9 cellular contexts compared by ENCODE assay signal in genomic region chrX:2967998-2968909, GRCh38. TPM values are rescaled to one million over a fixed set of nuclear protein-coding genes. Genes with fewer than 3 reads are reported as not detected.
A peak's percentile ranks its signal among the peaks of the same experiment; 100 is the strongest.
DNase-seq lines count a peak whose midpoint lies in the region; ATAC-seq, FAIRE-seq and TF ChIP-seq lines count a peak whose summit lies in the region.
"Had no signal": no experiment of that assay in that cellular context is flagged by ENCODE, and none has a peak within 500 bp of the region (broad histone marks: within the 10 kb centered on the region; RNA-seq: fewer than 3 reads in every experiment).

No MANE protein-coding gene starts in this region.

- ATAC-seq in HG03442 (IDR thresholded peaks at IDR 0.05; ENCODE audit: unreplicated experiment) (peak; percentile 63), K562 (peak; percentile 87)

- in situ Hi-C loops in K562 (cut with MboI): no loop called here

- DNase-seq in K562 (ENCODE audit: extremely low read depth in 1 of 4, low spot score in 3 of 4) (peak in 1 of 4 experiments; percentile 33), mesothelial cell of epicardium (ENCODE audit: low spot score in 2 of 2, unreplicated experiment in 2 of 2) (no peak), type B pancreatic cell (ENCODE audit: extremely low spot score, unreplicated experiment) (no peak), HK-2 (ENCODE audit: unreplicated experiment) (no peak), sigmoid colon (no peak), activated gamma-delta T cell (lab: John Stamatoyannopoulos, UW) (no peak)

- H3K9me3 ChIP-seq in BLaER1 (peaks cover 14% of the 10 kb centered on the region), K562 (replicated peaks; ENCODE audit: control insufficient read depth, insufficient read depth, low read depth, low read length) (no peaks in the 10 kb centered on the region), sigmoid colon (no peaks in the 10 kb centered on the region)

- FAIRE-seq in K562 (lab: Jason Lieb, UNC): no peak

- peaks cover 13% of the 10 kb centered on the region for H3K4me1 Mint-ChIP-seq in mesothelial cell of epicardium
- H3K4me1 Mint-ChIP-seq in type B pancreatic cell (ENCODE audit: unreplicated experiment): peaks cover 21% of the 10 kb centered on the region

- no peak overlapping the region for H3K4me3 Mint-ChIP-seq in mesothelial cell of epicardium
- H3K4me3 Mint-ChIP-seq in type B pancreatic cell: peak overlapping the region; percentile 68

- H3K36me3 ChIP-seq in BLaER1 (no peaks in the 10 kb centered on the region), K562 (ENCODE audit: control insufficient read depth, insufficient read depth, low read length) (no peaks in the 10 kb centered on the region), sigmoid colon (no peaks in the 10 kb centered on the region)

- TF ChIP-seq POLR2A in K562 (conservative IDR thresholded peaks at IDR 0.05) (no peak), sigmoid colon (IDR thresholded peaks at IDR 0.05) (no peak)

- H3K36me3 Mint-ChIP-seq in mesothelial cell of epicardium (peaks cover 2% of the 10 kb centered on the region), type B pancreatic cell (no peaks in the 10 kb centered on the region)

- peaks cover 14% of the 10 kb centered on the region for H3K9me3 Mint-ChIP-seq in mesothelial cell of epicardium
- H3K9me3 Mint-ChIP-seq in type B pancreatic cell: no peaks in the 10 kb centered on the region

- BruUV-seq in K562 (replicated peaks; lab: Mats Ljungman, UMichigan): no TSS peak

- TF ChIP-seq RAD21 in K562 (CRISPR knock-in tag; conservative IDR thresholded peaks at IDR 0.05 in 1 of 2, IDR thresholded peaks at IDR 0.05 in 1 of 2): peak; percentile 23 to 56; a peak in 2 of 4 replicates

- H3K9ac ChIP-seq in BLaER1 (peak overlapping the region; percentile 69), K562 (ENCODE audit: insufficient read depth in 1 of 2, low read depth in 2 of 2, low read length in 2 of 2) (no peak overlapping the region; a peak in 1 of 4 replicates)

- H3K27ac ChIP-seq in BLaER1 (peak overlapping the region; percentile 69), K562 (ENCODE audit: extremely low read depth, low read depth, low read length) (no peak overlapping the region), sigmoid colon (no peak overlapping the region)

- H3K4me3 ChIP-seq in BLaER1 (peak overlapping the region; percentile 62), K562 (no peak overlapping the region), sigmoid colon (peak overlapping the region in 2 of 4 donors; percentile 7 to 13)

- TF ChIP-seq EP300 in K562 (IDR thresholded peaks at IDR 0.05; ENCODE audit: low read length) (no peak), sigmoid colon (IDR thresholded peaks at IDR 0.05) (no peak)

- WGBS in K562 (ENCODE audit: insufficient coverage, low coverage, missing lambda C conversion rate): 12% methylated on average over 26 of the region's 27 CpGs
- 57 to 59% methylated on average over 27 of the region's 27 CpGs for WGBS in sigmoid colon, 2 donors

- peaks cover 38% of the 10 kb centered on the region for H3K4me1 ChIP-seq in BLaER1
- no peaks in the 10 kb centered on the region; a peak in 1 of 5 replicates for H3K4me1 ChIP-seq in K562 (replicated peaks in 1 of 2; ENCODE audit: control insufficient read depth in 2 of 2, insufficient read depth in 2 of 2, low read length in 2 of 2)
- no peaks in the 10 kb centered on the region for H3K4me1 ChIP-seq in sigmoid colon

- H2AFZ ChIP-seq in K562 (ENCODE audit: low read depth, low read length): peak overlapping the region; percentile 72

- POLR2A ChIA-PET in K562 (lab: Yijun Ruan, JAX): no interaction called here

- H3K9me1 ChIP-seq in K562 (ENCODE audit: control insufficient read depth, insufficient read depth, low read length): no peaks in the 10 kb centered on the region

- H3K27me3 ChIP-seq in BLaER1 (no peaks in the 10 kb centered on the region), K562 (ENCODE audit: control insufficient read depth in 2 of 2, insufficient read depth in 2 of 2, low read length in 2 of 2) (peaks cover 6 to 23% of the 10 kb centered on the region in 2 experiments; a peak in 3 of 5 replicates), sigmoid colon (no peaks in the 10 kb centered on the region)

- H3K27me3 Mint-ChIP-seq in mesothelial cell of epicardium (ENCODE audit: low read depth): no peaks in the 10 kb centered on the region
- H3K27me3 Mint-ChIP-seq in type B pancreatic cell: no peaks in the 10 kb centered on the region

- H3K4me2 ChIP-seq in BLaER1: peak overlapping the region; percentile 93
- peak overlapping the region; percentile 64 for H3K4me2 ChIP-seq in K562 (ENCODE audit: insufficient read depth, low read length)

- peak overlapping the region; percentile 50 for H3K27ac Mint-ChIP-seq in mesothelial cell of epicardium
- H3K27ac Mint-ChIP-seq in type B pancreatic cell: no peak overlapping the region

- CTCF ChIA-PET in K562 (lab: Yijun Ruan, JAX; ENCODE audit: low intra/inter-chr PET ratio): no interaction called here

- TF ChIP-seq CTCF in K562 (IDR thresholded peaks at IDR 0.05 in 2 of 3, conservative IDR thresholded peaks at IDR 0.05 in 1 of 3; ENCODE audit: insufficient read depth in 2 of 3, low read depth in 1 of 3, low read length in 3 of 3): peak in 2 of 3 experiments; percentile 32 to 33; a peak in 4 of 6 replicates
- no peak for TF ChIP-seq CTCF in mesothelial cell of epicardium (IDR thresholded peaks at IDR 0.05; ENCODE audit: unreplicated experiment)
- TF ChIP-seq CTCF in type B pancreatic cell (conservative IDR thresholded peaks at IDR 0.05): no peak
- TF ChIP-seq CTCF in sigmoid colon (IDR thresholded peaks at IDR 0.05): no peak

- no peaks in the 10 kb centered on the region for H3K79me2 ChIP-seq in K562 (ENCODE audit: control insufficient read depth, insufficient read depth, low read length)

- intact Hi-C loops in K562 (cut with micrococcal nuclease): loop anchor here (5.0 kb wide), 1 partner anchor 96 kb away; no protein-coding TSS in a partner anchor
- intact Hi-C loops in sigmoid colon (cut with DNase I): no loop called here

- H4K20me1 ChIP-seq in BLaER1: no peaks in the 10 kb centered on the region
- no peaks in the 10 kb centered on the region for H4K20me1 ChIP-seq in K562 (replicated peaks; ENCODE audit: control insufficient read depth, insufficient read depth, low read length)

TF ChIP-seq in K562, 482 proteins besides CTCF, POLR2A, EP300 and RAD21 (continues in another document):
- TF ChIP-seq SIN3A (IDR thresholded peaks at IDR 0.05; ENCODE audit: borderline replicate concordance in 2 of 2, control insufficient read depth in 1 of 2, low read depth in 2 of 2, low read length in 2 of 2) (no peak), E2F6 (IDR thresholded peaks at IDR 0.05; ENCODE audit: borderline replicate concordance in 1 of 2, extremely low read depth in 1 of 2, insufficient read depth in 1 of 2, insufficient read length in 1 of 2, low read depth in 1 of 2, low read length in 1 of 2, poor library complexity in 1 of 2, severe bottlenecking in 1 of 2) (peak in 1 of 2 experiments; percentile 16)

RNA-seq across cellular contexts. Expression of gene ARSH, which starts 38.1 kb away (rescaled TPM):
- total RNA-seq in K562 (2011; cell fraction: chromatin; rRNA removed; ENCODE audit: low replicate concordance): not detected in 2 replicates
- not detected in 2 replicates for total RNA-seq in K562 (2011; cell fraction: nucleolus; rRNA removed)
- not detected in 2 replicates for total RNA-seq in K562 (2011; cell fraction: nucleoplasm; rRNA removed)
- total RNA-seq in K562 (2014; rRNA removed) (not detected in 2 replicates), K562 (2014; rRNA removed; fragmentation: Illumina TruSeq; extraction: Trizol) (not detected in 2 replicates), K562 (2015; rRNA removed; fragmentation: Illumina TruSeq; extraction: Trizol) (not detected in 2 replicates), K562 (2021) (not detected in 2 replicates), mesothelial cell of epicardium (0.76 to 1.2 TPM (median 1.1 TPM) in 3 replicates), type B pancreatic cell (ENCODE audit: low replicate concordance) (0.24 TPM in 1 of 2 replicates, not detected in the other), sigmoid colon (not detected)
- polyA plus RNA-seq in K562 (2011; rRNA removed) (not detected in 2 replicates), K562 (2014; fragmentation: Illumina TruSeq; extraction: Trizol) (not detected in 2 replicates), K562 (2014; fragmentation: Nextera tagmentation; extraction: Ambion mirVana) (not detected), K562 (2014; rRNA removed) (not detected in 2 replicates), sigmoid colon (not detected)
- not detected in 2 replicates for polyA plus RNA-seq in K562 (2011; cell fraction: cytosol; rRNA removed)
- polyA plus RNA-seq in K562 (2011; cell fraction: nucleus; rRNA removed): not detected in 2 replicates
- not detected in 2 replicates for polyA plus RNA-seq in K562 (2012)
- polyA minus RNA-seq in K562 (2011; rRNA and poly(A)+ RNA removed): not detected in 2 replicates
- not detected in 2 replicates for polyA minus RNA-seq in K562 (2011; cell fraction: cytosol; rRNA and poly(A)+ RNA removed)
- polyA minus RNA-seq in K562 (2011; cell fraction: nucleus; rRNA and poly(A)+ RNA removed): not detected in 2 replicates
- total RNA-seq: aorta had no signal
- polyA plus RNA-seq: aorta had no signal

RNA-seq across cellular contexts. Expression of gene ARSD, which starts 39.1 kb away (rescaled TPM):
- total RNA-seq in K562 (2011; cell fraction: chromatin; rRNA removed; ENCODE audit: low replicate concordance): 0.28 TPM in 1 of 2 replicates, not detected in the other
- not detected in 2 replicates for total RNA-seq in K562 (2011; cell fraction: nucleolus; rRNA removed)
- total RNA-seq in K562 (2011; cell fraction: nucleoplasm; rRNA removed): 0.07 and 0.31 TPM in 2 replicates
- total RNA-seq in K562 (2014; rRNA removed) (0.04 and 0.05 TPM in 2 replicates), K562 (2014; rRNA removed; fragmentation: Illumina TruSeq; extraction: Trizol) (0.07 and 0.29 TPM in 2 replicates), K562 (2015; rRNA removed; fragmentation: Illumina TruSeq; extraction: Trizol) (0.11 TPM in 2 replicates), K562 (2021) (0.13 and 0.16 TPM in 2 replicates), mesothelial cell of epicardium (54.5 to 55.6 TPM (median 55.5 TPM) in 3 replicates), type B pancreatic cell (ENCODE audit: low replicate concordance) (38.7 and 54.6 TPM in 2 replicates), sigmoid colon (10 to 100 TPM in 2 of 4 donors, 1 to 10 TPM in 2; 8.6 to 10.5 (median 9.7) TPM)
- polyA plus RNA-seq in K562 (2011; rRNA removed) (0.06 and 0.11 TPM in 2 replicates), K562 (2014; fragmentation: Illumina TruSeq; extraction: Trizol) (0.06 and 0.15 TPM in 2 replicates), K562 (2014; fragmentation: Nextera tagmentation; extraction: Ambion mirVana) (under 1 TPM; 0.22 to 0.23 TPM), K562 (2014; rRNA removed) (1.3 TPM in 1 of 2 replicates, not detected in the other), sigmoid colon (10 to 100 TPM in 2 of 3 donors, 1 to 10 TPM in 1; 4.2 to 14.4 (median 11.0) TPM)
- polyA plus RNA-seq in K562 (2011; cell fraction: cytosol; rRNA removed): 0.04 and 0.25 TPM in 2 replicates
- polyA plus RNA-seq in K562 (2011; cell fraction: nucleus; rRNA removed): 0.16 and 0.20 TPM in 2 replicates
- 0.21 and 0.89 TPM in 2 replicates for polyA plus RNA-seq in K562 (2012)
- polyA minus RNA-seq in K562 (2011; rRNA and poly(A)+ RNA removed): 0.03 and 0.04 TPM in 2 replicates
- not detected in 2 replicates for polyA minus RNA-seq in K562 (2011; cell fraction: cytosol; rRNA and poly(A)+ RNA removed)
- 0.13 TPM in 1 of 2 replicates, not detected in the other for polyA minus RNA-seq in K562 (2011; cell fraction: nucleus; rRNA and poly(A)+ RNA removed)

Comparison
In these comparisons a context has a peak if more than half of its experiments do, and no peak if none do; other contexts are left out.
1. CTCF ChIP-seq: peak in K562 (2 of 3); none in mesothelial cell of epicardium (single experiment), type B pancreatic cell (single experiment) and sigmoid colon (0 of 4).
2. RNA of gene ARSD, which starts 39.1 kb away (total RNA-seq): 54.5 to 55.6 TPM in mesothelial cell of epicardium, 38.7 to 54.6 TPM in type B pancreatic cell and 8.6 to 10.5 TPM in sigmoid colon; 0.04 to 0.31 TPM in K562; every median in the first group is over 4 times any median in the second.